Comparison of ENCODE assay signal across 1 cellular context in the genomic region with DNA sequence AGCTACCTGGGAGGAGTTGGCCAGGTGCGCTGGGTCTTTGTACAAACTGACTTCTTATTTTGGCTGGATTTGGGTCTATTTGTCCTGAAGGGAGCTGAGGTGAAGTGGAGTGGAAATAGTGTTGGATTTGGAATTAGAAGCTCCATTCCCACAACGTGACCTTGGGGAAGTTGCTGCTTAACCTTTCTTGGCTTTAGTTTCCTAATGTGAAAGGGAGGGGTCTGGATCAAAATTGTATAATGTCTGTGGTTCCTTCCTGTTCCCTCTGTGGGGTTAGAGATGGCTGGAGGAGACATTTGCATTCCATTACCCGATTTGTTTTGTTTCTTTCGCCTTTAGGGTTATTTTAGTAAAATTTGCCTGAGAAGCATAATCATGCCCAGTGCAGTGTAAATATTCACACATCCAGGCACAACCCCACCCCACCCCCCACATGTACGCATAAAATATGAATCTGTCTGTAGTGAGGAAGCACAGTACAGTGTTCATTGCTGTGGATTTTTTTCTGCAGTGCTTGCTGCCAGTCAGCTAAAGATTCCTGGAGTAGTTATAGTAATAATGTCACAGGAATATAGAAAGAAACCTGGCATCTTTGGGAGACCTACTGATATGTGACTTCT.
A peak's percentile ranks its signal among the peaks of the same experiment; 100 is the strongest.
TF ChIP-seq lines count a peak whose summit lies in the region.

No MANE protein-coding gene starts in this region.

TF ChIP-seq in GM12878, 131 proteins besides CTCF, POLR2A, EP300 and RAD21:
- TF ChIP-seq, protein P1, sequence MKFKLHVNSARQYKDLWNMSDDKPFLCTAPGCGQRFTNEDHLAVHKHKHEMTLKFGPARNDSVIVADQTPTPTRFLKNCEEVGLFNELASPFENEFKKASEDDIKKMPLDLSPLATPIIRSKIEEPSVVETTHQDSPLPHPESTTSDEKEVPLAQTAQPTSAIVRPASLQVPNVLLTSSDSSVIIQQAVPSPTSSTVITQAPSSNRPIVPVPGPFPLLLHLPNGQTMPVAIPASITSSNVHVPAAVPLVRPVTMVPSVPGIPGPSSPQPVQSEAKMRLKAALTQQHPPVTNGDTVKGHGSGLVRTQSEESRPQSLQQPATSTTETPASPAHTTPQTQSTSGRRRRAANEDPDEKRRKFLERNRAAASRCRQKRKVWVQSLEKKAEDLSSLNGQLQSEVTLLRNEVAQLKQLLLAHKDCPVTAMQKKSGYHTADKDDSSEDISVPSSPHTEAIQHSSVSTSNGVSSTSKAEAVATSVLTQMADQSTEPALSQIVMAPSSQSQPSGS (IDR thresholded peaks at IDR 0.05; ENCODE audit: low read length) = 0 out of 2 replicates have a peak, but pooled peaks have one; percentile 10
- TF ChIP-seq SMAD1 (IDR thresholded peaks at IDR 0.05; ENCODE audit: low read depth, partially characterized antibody) (no peak), BACH1 (IDR thresholded peaks at IDR 0.05; ENCODE audit: borderline replicate concordance) (no peak), IKZF2 (IDR thresholded peaks at IDR 0.05) (peak; percentile 21 to 43; a peak in 2 of 4 replicates), PML (IDR thresholded peaks at IDR 0.05; ENCODE audit: low read length) (no peak), POU2F2 (IDR thresholded peaks at IDR 0.05; ENCODE audit: borderline replicate concordance, low read depth, low read length) (0 out of 3 replicates have a peak, but pooled peaks have one; percentile 9)
- TF ChIP-seq, protein P2, sequence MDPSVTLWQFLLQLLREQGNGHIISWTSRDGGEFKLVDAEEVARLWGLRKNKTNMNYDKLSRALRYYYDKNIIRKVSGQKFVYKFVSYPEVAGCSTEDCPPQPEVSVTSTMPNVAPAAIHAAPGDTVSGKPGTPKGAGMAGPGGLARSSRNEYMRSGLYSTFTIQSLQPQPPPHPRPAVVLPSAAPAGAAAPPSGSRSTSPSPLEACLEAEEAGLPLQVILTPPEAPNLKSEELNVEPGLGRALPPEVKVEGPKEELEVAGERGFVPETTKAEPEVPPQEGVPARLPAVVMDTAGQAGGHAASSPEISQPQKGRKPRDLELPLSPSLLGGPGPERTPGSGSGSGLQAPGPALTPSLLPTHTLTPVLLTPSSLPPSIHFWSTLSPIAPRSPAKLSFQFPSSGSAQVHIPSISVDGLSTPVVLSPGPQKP (IDR thresholded peaks at IDR 0.05; ENCODE audit: low read depth, low read length) = no peak
